In the genomic region with DNA sequence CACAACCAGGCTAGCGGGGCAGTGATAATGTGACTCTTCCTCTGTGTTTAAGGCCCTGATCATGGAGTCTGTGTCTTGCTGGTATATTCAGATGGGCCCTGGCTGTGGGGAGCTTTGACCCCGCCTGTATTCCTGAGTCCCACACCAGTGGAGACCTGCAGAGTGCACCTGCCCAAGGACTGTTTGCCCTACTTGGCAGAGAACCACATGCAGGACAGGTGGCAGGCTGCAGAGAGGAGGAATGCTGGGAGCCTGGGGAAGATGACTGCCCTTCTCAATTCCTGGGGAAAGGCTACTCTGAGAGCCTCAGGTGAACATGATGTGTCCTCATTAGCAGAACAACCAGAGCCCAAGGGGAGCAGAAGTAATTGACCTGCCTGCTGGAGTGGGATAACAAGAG, we compare ENCODE assay signal across 16 cellular contexts. TPM values are rescaled to one million over a fixed set of nuclear protein-coding genes. Genes with fewer than 3 reads are reported as not detected.
DNase-seq lines count a peak whose midpoint lies in the region; ATAC-seq and TF ChIP-seq lines count a peak whose summit lies in the region.
"Had no signal": no experiment of that assay in that cellular context is flagged by ENCODE, and none has a peak within 500 bp of the region (broad histone marks: within the 10 kb centered on the region; RNA-seq: fewer than 3 reads in every experiment).

No MANE protein-coding gene starts in this region.

- no peak overlapping the region for H3K4me3 Mint-ChIP-seq in activated CD8-positive, alpha-beta T cell treated with anti-CD3 and anti-CD28 coated beads, Interleukin-2, amount 10 ng/mL, durations not matched to agents 7 days and 5 days
- H3K4me3 Mint-ChIP-seq in activated CD8-positive, alpha-beta T cell treated with anti-CD3 and anti-CD28 coated beads for 36 hours: no peak overlapping the region

- CTCF ChIA-PET in activated CD8-positive, alpha-beta T cell treated with anti-CD3 and anti-CD28 coated beads, Interleukin-2, amount 10 ng/mL, durations not matched to agents 7 days and 5 days (lab: Charles Lee): no interaction called here
- CTCF ChIA-PET in activated CD8-positive, alpha-beta T cell treated with anti-CD3 and anti-CD28 coated beads for 36 hours (lab: Charles Lee): no interaction called here

- no peaks in the 10 kb centered on the region for H3K27me3 Mint-ChIP-seq in activated CD8-positive, alpha-beta T cell treated with anti-CD3 and anti-CD28 coated beads, Interleukin-2, amount 10 ng/mL, durations not matched to agents 7 days and 5 days (ENCODE audit: low read depth)
- H3K27me3 Mint-ChIP-seq in activated CD8-positive, alpha-beta T cell treated with anti-CD3 and anti-CD28 coated beads for 36 hours: no peaks in the 10 kb centered on the region
- H3K27me3 Mint-ChIP-seq: CD8-positive, alpha-beta memory T cell had no signal

- intact Hi-C loops in activated CD8-positive, alpha-beta T cell treated with anti-CD3 and anti-CD28 coated beads for 36 hours (cut with micrococcal nuclease): no loop called here
- intact Hi-C loops in left colon (cut with DNase I, micrococcal nuclease): no loop called here

- no peak for ATAC-seq in activated CD8-positive, alpha-beta T cell treated with anti-CD3 and anti-CD28 coated beads, Interleukin-2, amount 10 ng/mL, durations not matched to agents 7 days and 5 days
- ATAC-seq in activated CD8-positive, alpha-beta T cell treated with anti-CD3 and anti-CD28 coated beads for 36 hours: no peak
- ATAC-seq in left colon: peak; percentile 71
- no peak for ATAC-seq in HG03196 (IDR thresholded peaks at IDR 0.05; ENCODE audit: unreplicated experiment)
- no peak for ATAC-seq in GM21447 (IDR thresholded peaks at IDR 0.05; ENCODE audit: unreplicated experiment)
- ATAC-seq: Right ventricle myocardium inferior had no signal

- no peak for DNase-seq in activated CD8-positive, alpha-beta T cell treated with anti-CD3 and anti-CD28 coated beads, Interleukin-2, amount 10 ng/mL, durations not matched to agents 7 days and 5 days
- no peak for DNase-seq in activated CD8-positive, alpha-beta T cell treated with anti-CD3 and anti-CD28 coated beads for 36 hours
- DNase-seq in NCI-H2196 treated with DMSO at 0.1 percent for 48 hours (lab: John Stamatoyannopoulos, UW; ENCODE audit: unreplicated experiment) (peak; percentile 61), left colon (peak; percentile 11 to 30), SHP77 (lab: John Stamatoyannopoulos, UW) (no peak)
- DNase-seq: CD8-positive, alpha-beta memory T cell; DMS79 treated with DMSO at 0.1 percent for 48 hours; IMR-90; Karpas-422; MG63; NCI-H1048; NCI-H1694; NCI-H526 had no signal

- POLR2A ChIA-PET in activated CD8-positive, alpha-beta T cell treated with anti-CD3 and anti-CD28 coated beads, Interleukin-2, amount 10 ng/mL, durations not matched to agents 7 days and 5 days (lab: Charles Lee): no interaction called here
- POLR2A ChIA-PET in activated CD8-positive, alpha-beta T cell treated with anti-CD3 and anti-CD28 coated beads for 36 hours (lab: Charles Lee): interaction anchor here (1.3 kb wide), 1 partner anchor 20 kb away, joined by 4 read pairs; no protein-coding TSS in a partner anchor

- no peak for TF ChIP-seq CTCF in activated CD8-positive, alpha-beta T cell treated with anti-CD3 and anti-CD28 coated beads for 36 hours (IDR thresholded peaks at IDR 0.05)

- no peaks in the 10 kb centered on the region for H3K4me1 Mint-ChIP-seq in activated CD8-positive, alpha-beta T cell treated with anti-CD3 and anti-CD28 coated beads, Interleukin-2, amount 10 ng/mL, durations not matched to agents 7 days and 5 days (ENCODE audit: low read depth)
- no peaks in the 10 kb centered on the region for H3K4me1 Mint-ChIP-seq in activated CD8-positive, alpha-beta T cell treated with anti-CD3 and anti-CD28 coated beads for 36 hours (ENCODE audit: low read depth)

- H3K36me3 Mint-ChIP-seq in activated CD8-positive, alpha-beta T cell treated with anti-CD3 and anti-CD28 coated beads, Interleukin-2, amount 10 ng/mL, durations not matched to agents 7 days and 5 days (ENCODE audit: low read depth): peaks cover 72% of the 10 kb centered on the region
- peaks cover 61% of the 10 kb centered on the region for H3K36me3 Mint-ChIP-seq in activated CD8-positive, alpha-beta T cell treated with anti-CD3 and anti-CD28 coated beads for 36 hours (ENCODE audit: low read depth)

- H3K9me3 Mint-ChIP-seq in activated CD8-positive, alpha-beta T cell treated with anti-CD3 and anti-CD28 coated beads, Interleukin-2, amount 10 ng/mL, durations not matched to agents 7 days and 5 days (ENCODE audit: insufficient read depth): no peaks in the 10 kb centered on the region
- no peaks in the 10 kb centered on the region for H3K9me3 Mint-ChIP-seq in activated CD8-positive, alpha-beta T cell treated with anti-CD3 and anti-CD28 coated beads for 36 hours
- H3K9me3 Mint-ChIP-seq: CD8-positive, alpha-beta memory T cell had no signal

- peak overlapping the region; percentile 8 for H3K27ac Mint-ChIP-seq in activated CD8-positive, alpha-beta T cell treated with anti-CD3 and anti-CD28 coated beads, Interleukin-2, amount 10 ng/mL, durations not matched to agents 7 days and 5 days
- H3K27ac Mint-ChIP-seq in activated CD8-positive, alpha-beta T cell treated with anti-CD3 and anti-CD28 coated beads for 36 hours: no peak overlapping the region

RNA-seq across cellular contexts. Expression of gene IARS1, which starts 36.2 kb away (rescaled TPM):
- total RNA-seq in activated CD8-positive, alpha-beta T cell treated with anti-CD3 and anti-CD28 coated beads, Interleukin-2, amount 10 ng/mL, durations not matched to agents 7 days and 5 days: 100 to 1,000 TPM; 138 to 141 TPM
- total RNA-seq in activated CD8-positive, alpha-beta T cell treated with anti-CD3 and anti-CD28 coated beads for 36 hours: 100 to 1,000 TPM; 247 to 251 TPM
- total RNA-seq in left colon: 10 to 100 TPM; 39.1 to 61.9 TPM

Comparison
In these comparisons a context has a peak if more than half of its experiments do, and no peak if none do; other contexts are left out.
1. DNase-seq: peak in NCI-H2196 treated with DMSO at 0.1 percent for 48 hours (single experiment) and left colon (2 of 2); none in activated CD8-positive, alpha-beta T cell treated with anti-CD3 and anti-CD28 coated beads, Interleukin-2, amount 10 ng/mL, durations not matched to agents 7 days and 5 days (single experiment), activated CD8-positive, alpha-beta T cell treated with anti-CD3 and anti-CD28 coated beads for 36 hours (single experiment) and SHP77 (0 of 2).